ENCODE assay signal across 8 cellular contexts in genomic region chr2:125160947-125161346, GRCh38.
"Had no signal": no experiment of that assay in that cellular context is flagged by ENCODE, and none has a peak within 500 bp of the region (broad histone marks: within the 10 kb centered on the region; RNA-seq: fewer than 3 reads in every experiment).

No MANE protein-coding gene starts in this region.

- FAIRE-seq: G401.6, GM12878, GM12891, GM12892, GM18507, GM19239 had no signal

- DNase-seq: GDM1, GF-D8 had no signal

- ATAC-seq: GM12878 had no signal

- H3K4me3 ChIP-seq: GM12878 had no signal
